Comparison of ENCODE assay signal across 21 cellular contexts in genomic region chr1:100767176-100767876, GRCh38. TPM values are rescaled to one million over a fixed set of nuclear protein-coding genes. Genes with fewer than 3 reads are reported as not detected.
DNase-seq lines count a peak whose midpoint lies in the region; ATAC-seq and TF ChIP-seq lines count a peak whose summit lies in the region.
"Had no signal": no experiment of that assay in that cellular context is flagged by ENCODE, and none has a peak within 500 bp of the region (broad histone marks: within the 10 kb centered on the region; RNA-seq: fewer than 3 reads in every experiment).

No MANE protein-coding gene starts in this region.

- no peak overlapping the region for H3K27ac ChIP-seq in naive thymus-derived CD4-positive, alpha-beta T cell (ENCODE audit: low read depth, low read length)
- H3K27ac ChIP-seq: KMS-11, prostate gland, SJSA1 had no signal

- no peak overlapping the region for H3K4me3 Mint-ChIP-seq in naive thymus-derived CD4-positive, alpha-beta T cell
- H3K4me3 Mint-ChIP-seq: activated CD4-positive, alpha-beta memory T cell treated with anti-CD3 and anti-CD28 coated beads for 36 hours; CD4-positive, CD25-positive, alpha-beta regulatory T cell; GM23338; T-helper 17 cell had no signal

- no peaks in the 10 kb centered on the region for H3K4me1 Mint-ChIP-seq in naive thymus-derived CD4-positive, alpha-beta T cell
- H3K4me1 Mint-ChIP-seq: CD4-positive, CD25-positive, alpha-beta regulatory T cell; GM23338 had no signal

- H3K36me3 ChIP-seq in naive thymus-derived CD4-positive, alpha-beta T cell (ENCODE audit: control insufficient read depth in 2 of 3, insufficient read depth in 3 of 3, low read length in 3 of 3) = no peaks in the 10 kb centered on the region
- H3K36me3 ChIP-seq: prostate gland, SJSA1 had no signal

- no peaks in the 10 kb centered on the region for H3K27me3 ChIP-seq in naive thymus-derived CD4-positive, alpha-beta T cell (ENCODE audit: control insufficient read depth in 2 of 2, insufficient read depth in 2 of 2, low read length in 2 of 2)
- H3K27me3 ChIP-seq: SJSA1 had no signal

- H3K27ac Mint-ChIP-seq in naive thymus-derived CD4-positive, alpha-beta T cell = no peak overlapping the region
- H3K27ac Mint-ChIP-seq: activated CD4-positive, alpha-beta memory T cell treated with anti-CD3 and anti-CD28 coated beads for 36 hours; CD4-positive, CD25-positive, alpha-beta regulatory T cell; GM23338; T-helper 17 cell had no signal

- no peaks in the 10 kb centered on the region for H3K36me3 Mint-ChIP-seq in naive thymus-derived CD4-positive, alpha-beta T cell
- H3K36me3 Mint-ChIP-seq: activated CD4-positive, alpha-beta memory T cell treated with anti-CD3 and anti-CD28 coated beads for 36 hours; CD4-positive, CD25-positive, alpha-beta regulatory T cell had no signal

- intact Hi-C loops in naive thymus-derived CD4-positive, alpha-beta T cell (cut with micrococcal nuclease) = no loop called here

- peaks cover 0 to 18% (median 4%) of the 10 kb centered on the region in 5 donors for H3K27me3 Mint-ChIP-seq in naive thymus-derived CD4-positive, alpha-beta T cell
- H3K27me3 Mint-ChIP-seq: activated CD4-positive, alpha-beta memory T cell treated with anti-CD3 and anti-CD28 coated beads for 36 hours had no signal

- peak; percentile 25 for DNase-seq in AG10803 (ENCODE audit: low read depth)
- DNase-seq in HT1080 (ENCODE audit: low read depth) = peak; percentile 52
- peak; percentile 39 for DNase-seq in fibroblast of peridontal ligament (ENCODE audit: extremely low read depth)
- DNase-seq in naive thymus-derived CD4-positive, alpha-beta T cell = no peak
- no peak for DNase-seq in left lobe of liver (ENCODE audit: low spot score)
- DNase-seq: activated CD4-positive, alpha-beta memory T cell treated with anti-CD3 and anti-CD28 coated beads for 36 hours; activated gamma-delta T cell treated with Interleukin-2 at 50 U/mL for 16 hours; caudate nucleus; CD4-positive, CD25-positive, alpha-beta regulatory T cell; glutamatergic neuron; NCI-H1092; small intestine; stimulated activated naive CD4-positive, alpha-beta T cell; T-helper 17 cell had no signal

- ATAC-seq in SK-N-SH treated with all-trans-retinoic acid at 6 μM for 48 hours (peak; percentile 82), left lobe of liver (no peak), HG03108 (IDR thresholded peaks at IDR 0.05; ENCODE audit: unreplicated experiment) (no peak), HG03460 (IDR thresholded peaks at IDR 0.05; ENCODE audit: unreplicated experiment) (no peak)
- ATAC-seq in naive thymus-derived CD4-positive, alpha-beta T cell = no peak
- ATAC-seq: GM23338, T-helper 17 cell had no signal

- POLR2A ChIA-PET in naive thymus-derived CD4-positive, alpha-beta T cell (lab: Charles Lee) = no interaction called here

- no peaks in the 10 kb centered on the region for H3K9me3 ChIP-seq in naive thymus-derived CD4-positive, alpha-beta T cell (ENCODE audit: control insufficient read depth in 2 of 3, low read length in 3 of 3)
- H3K9me3 ChIP-seq: prostate gland, SJSA1 had no signal

- H3K4me1 ChIP-seq in naive thymus-derived CD4-positive, alpha-beta T cell (ENCODE audit: control insufficient read depth in 2 of 2, insufficient read depth in 2 of 2, low read length in 2 of 2) = no peaks in the 10 kb centered on the region
- H3K4me1 ChIP-seq: prostate gland had no signal

- H3K9me3 Mint-ChIP-seq in naive thymus-derived CD4-positive, alpha-beta T cell = no peaks in the 10 kb centered on the region
- H3K9me3 Mint-ChIP-seq: activated CD4-positive, alpha-beta memory T cell treated with anti-CD3 and anti-CD28 coated beads for 36 hours; GM23338 had no signal

- TF ChIP-seq CTCF in AG10803 (conservative IDR thresholded peaks at IDR 0.05; ENCODE audit: low read length) = no peak

- CTCF ChIA-PET in naive thymus-derived CD4-positive, alpha-beta T cell (lab: Charles Lee) = no interaction called here

- H3K4me3 ChIP-seq in AG10803 (ENCODE audit: low read length) = no peak overlapping the region
- no peak overlapping the region for H3K4me3 ChIP-seq in naive thymus-derived CD4-positive, alpha-beta T cell (ENCODE audit: low read length)
- H3K4me3 ChIP-seq: GM23338, prostate gland, SJSA1 had no signal

TF ChIP-seq in SK-N-SH treated with all-trans-retinoic acid at 6 μM for 48 hours, 23 proteins besides CTCF, POLR2A, EP300 and RAD21:
- TF ChIP-seq CSDC2 (CRISPR knock-in tag; IDR thresholded peaks at IDR 0.05) = no peak
- TF ChIP-seq GLIS3 (CRISPR knock-in tag; IDR thresholded peaks at IDR 0.05) = no peak
- no peak for TF ChIP-seq POU6F1 (CRISPR knock-in tag; IDR thresholded peaks at IDR 0.05; ENCODE audit: borderline replicate concordance, low read depth)
- TF ChIP-seq ZFP30 (CRISPR knock-in tag; IDR thresholded peaks at IDR 0.05) = no peak
- no peak for TF ChIP-seq BACH2 (CRISPR knock-in tag; IDR thresholded peaks at IDR 0.05; ENCODE audit: borderline replicate concordance)
- no peak for TF ChIP-seq TSHZ2 (CRISPR knock-in tag; IDR thresholded peaks at IDR 0.05)
- TF ChIP-seq RARB (CRISPR knock-in tag; IDR thresholded peaks at IDR 0.05) = no peak
TF ChIP-seq in SK-N-SH treated with all-trans-retinoic acid at 6 μM for 48 hours: peak in this region for 0.

RNA-seq across cellular contexts. Expression of gene VCAM1, which starts 47.8 kb away (rescaled TPM):
- not detected in 2 replicates for total RNA-seq in HT1080 (2014; rRNA removed; shearing (Covaris generic))
- not detected in 2 replicates for polyA plus RNA-seq in HT1080 (2015; cell fraction: cytosol; rRNA removed)
- polyA plus RNA-seq in HT1080 (2015; cell fraction: nucleus; rRNA removed) = not detected in 2 replicates
- total RNA-seq in naive thymus-derived CD4-positive, alpha-beta T cell = not detected
- polyA plus RNA-seq in naive thymus-derived CD4-positive, alpha-beta T cell = not detected
- total RNA-seq in left lobe of liver = 8.9 TPM
- total RNA-seq: activated CD4-positive, alpha-beta memory T cell treated with anti-CD3 and anti-CD28 coated beads for 36 hours; CD4-positive, CD25-positive, alpha-beta regulatory T cell; GM23338; T-helper 17 cell had no signal
- polyA plus RNA-seq: CD4-positive, CD25-positive, alpha-beta regulatory T cell; GM23338 had no signal

Comparison
In these comparisons a context has a peak if more than half of its experiments do, and no peak if none do; other contexts are left out.
1. DNase-seq: peak in AG10803 (single experiment), HT1080 (single experiment) and fibroblast of peridontal ligament (single experiment); none in naive thymus-derived CD4-positive, alpha-beta T cell (0 of 9) and left lobe of liver (single experiment).